Comparison of ENCODE assay signal across 10 cellular contexts in genomic region chr17:10628756-10629155, GRCh38. TPM values are rescaled to one million over a fixed set of nuclear protein-coding genes. Genes with fewer than 3 reads are reported as not detected.
A peak's percentile ranks its signal among the peaks of the same experiment; 100 is the strongest.
DNase-seq lines count a peak whose midpoint lies in the region; ATAC-seq, FAIRE-seq and TF ChIP-seq lines count a peak whose summit lies in the region.
"Had no signal": no experiment of that assay in that cellular context is flagged by ENCODE, and none has a peak within 500 bp of the region (broad histone marks: within the 10 kb centered on the region; RNA-seq: fewer than 3 reads in every experiment).

No MANE protein-coding gene starts in this region.

- TF ChIP-seq CTCF in bronchial epithelial cell (IDR thresholded peaks at IDR 0.05; ENCODE audit: insufficient read depth, low read length, severe bottlenecking): peak; percentile 26
- TF ChIP-seq CTCF in neutrophil (IDR thresholded peaks at IDR 0.05): peak; percentile 52
- TF ChIP-seq CTCF in sigmoid colon (IDR thresholded peaks at IDR 0.05): no peak

- no peak for TF ChIP-seq POLR2A in sigmoid colon (IDR thresholded peaks at IDR 0.05)

- H3K4me3 ChIP-seq in bronchial epithelial cell (ENCODE audit: low read depth, low read length): no peak overlapping the region
- no peak overlapping the region for H3K4me3 ChIP-seq in neutrophil (ENCODE audit: low read depth in 1 of 2, low read length in 1 of 2)
- H3K4me3 ChIP-seq in sigmoid colon: no peak overlapping the region
- H3K4me3 ChIP-seq: BLaER1 had no signal

- H3K9me3 Mint-ChIP-seq in activated CD4-positive, alpha-beta T cell treated with anti-CD3 and anti-CD28 coated beads, Interleukin-2, amount 10 ng/mL, durations not matched to agents 7 days and 5 days: no peaks in the 10 kb centered on the region
- H3K9me3 Mint-ChIP-seq: stimulated activated memory B cell treated with anti-CD40 and anti-IgM and Interleukin-4, amounts not matched to agents 10 μg/mL and 1 μg/mL and 100 μg/mL, for 72 hours had no signal

- H3K4me3 Mint-ChIP-seq in activated CD4-positive, alpha-beta T cell treated with anti-CD3 and anti-CD28 coated beads, Interleukin-2, amount 10 ng/mL, durations not matched to agents 7 days and 5 days: no peak overlapping the region
- H3K4me3 Mint-ChIP-seq: stimulated activated memory B cell treated with anti-CD40 and anti-IgM and Interleukin-4, amounts not matched to agents 10 μg/mL and 1 μg/mL and 100 μg/mL, for 72 hours had no signal

- peaks cover 5% of the 10 kb centered on the region for H3K36me3 Mint-ChIP-seq in activated CD4-positive, alpha-beta T cell treated with anti-CD3 and anti-CD28 coated beads, Interleukin-2, amount 10 ng/mL, durations not matched to agents 7 days and 5 days (ENCODE audit: low read depth)

- no peak overlapping the region for H3K27ac ChIP-seq in neutrophil
- no peak overlapping the region for H3K27ac ChIP-seq in sigmoid colon
- H3K27ac ChIP-seq in substantia nigra (ENCODE audit: low read depth, low read length, poor library complexity, severe bottlenecking): no peak overlapping the region
- H3K27ac ChIP-seq: BLaER1 had no signal

- H3K9me3 ChIP-seq in neutrophil: no peaks in the 10 kb centered on the region
- H3K9me3 ChIP-seq in sigmoid colon: no peaks in the 10 kb centered on the region
- H3K9me3 ChIP-seq: BLaER1 had no signal

- no peak overlapping the region for H3K27ac Mint-ChIP-seq in activated CD4-positive, alpha-beta T cell treated with anti-CD3 and anti-CD28 coated beads, Interleukin-2, amount 10 ng/mL, durations not matched to agents 7 days and 5 days
- H3K27ac Mint-ChIP-seq: stimulated activated memory B cell treated with anti-CD40 and anti-IgM and Interleukin-4, amounts not matched to agents 10 μg/mL and 1 μg/mL and 100 μg/mL, for 72 hours had no signal

- 91 to 93% methylated on average over 13 of the region's 13 CpGs for WGBS in sigmoid colon, 2 donors

- no peak for FAIRE-seq in bronchial epithelial cell (lab: Jason Lieb, UNC)

- no peak for TF ChIP-seq EP300 in sigmoid colon (IDR thresholded peaks at IDR 0.05)

- CTCF ChIA-PET in activated CD4-positive, alpha-beta T cell treated with anti-CD3 and anti-CD28 coated beads, Interleukin-2, amount 10 ng/mL, durations not matched to agents 7 days and 5 days (lab: Charles Lee): interaction anchor here (1.0 kb wide), 1 partner anchor 19 kb away, joined by 3 read pairs; no protein-coding TSS in a partner anchor
- CTCF ChIA-PET in HEK293T (lab: Yijun Ruan, JAX): interaction anchor here (0.7 to 1.6 kb wide), 3 partner anchors 10 to 1691 kb away, joined by 3 to 4 read pairs (median 3); no protein-coding TSS in a partner anchor

- ATAC-seq in GM18520 (IDR thresholded peaks at IDR 0.05; ENCODE audit: unreplicated experiment): no peak
- ATAC-seq: stimulated activated memory B cell treated with anti-CD40 and anti-IgM and Interleukin-4, amounts not matched to agents 10 μg/mL and 1 μg/mL and 100 μg/mL, for 72 hours had no signal

- no peaks in the 10 kb centered on the region for H3K27me3 ChIP-seq in bronchial epithelial cell (ENCODE audit: control insufficient read depth, insufficient read depth, low read length)
- no peaks in the 10 kb centered on the region for H3K27me3 ChIP-seq in neutrophil
- H3K27me3 ChIP-seq in sigmoid colon: no peaks in the 10 kb centered on the region
- H3K27me3 ChIP-seq: BLaER1 had no signal

- peaks cover 2% of the 10 kb centered on the region for H3K36me3 ChIP-seq in bronchial epithelial cell (ENCODE audit: control insufficient read depth, insufficient read depth, low read length)
- H3K36me3 ChIP-seq in neutrophil: peaks cover 6% of the 10 kb centered on the region
- H3K36me3 ChIP-seq in sigmoid colon: peaks cover 0 to 26% (median 4%) of the 10 kb centered on the region in 4 donors

- POLR2A ChIA-PET in activated CD4-positive, alpha-beta T cell treated with anti-CD3 and anti-CD28 coated beads, Interleukin-2, amount 10 ng/mL, durations not matched to agents 7 days and 5 days (lab: Charles Lee): no interaction called here
- POLR2A ChIA-PET in HEK293T (lab: Yijun Ruan, JAX): no interaction called here

- H3K27me3 Mint-ChIP-seq in activated CD4-positive, alpha-beta T cell treated with anti-CD3 and anti-CD28 coated beads, Interleukin-2, amount 10 ng/mL, durations not matched to agents 7 days and 5 days: no peaks in the 10 kb centered on the region
- H3K27me3 Mint-ChIP-seq: stimulated activated memory B cell treated with anti-CD40 and anti-IgM and Interleukin-4, amounts not matched to agents 10 μg/mL and 1 μg/mL and 100 μg/mL, for 72 hours had no signal

- H3K4me1 Mint-ChIP-seq in activated CD4-positive, alpha-beta T cell treated with anti-CD3 and anti-CD28 coated beads, Interleukin-2, amount 10 ng/mL, durations not matched to agents 7 days and 5 days: no peaks in the 10 kb centered on the region

- H3K4me1 ChIP-seq in neutrophil (ENCODE audit: control insufficient read depth in 1 of 2, insufficient read depth in 1 of 2, low read depth in 1 of 2, low read length in 1 of 2): no peaks in the 10 kb centered on the region
- no peaks in the 10 kb centered on the region for H3K4me1 ChIP-seq in sigmoid colon

- peak; percentile 29 for DNase-seq in activated CD4-positive, alpha-beta T cell treated with anti-CD3 and anti-CD28 coated beads for 48 hours
- DNase-seq in activated CD4-positive, alpha-beta T cell treated with anti-CD3 and anti-CD28 coated beads, Interleukin-2, amount 10 ng/mL, durations not matched to agents 7 days and 5 days: no peak
- peak; percentile 30 for DNase-seq in HEK293T (ENCODE audit: extremely low spot score)
- no peak for DNase-seq in bronchial epithelial cell (ENCODE audit: low read depth)
- no peak for DNase-seq in sigmoid colon
- DNase-seq in substantia nigra (lab: John Stamatoyannopoulos, UW): no peak

- intact Hi-C loops in sigmoid colon (cut with DNase I): no loop called here

TF ChIP-seq in HEK293T, 16 proteins besides CTCF, POLR2A, EP300 and RAD21:
- TF ChIP-seq FOXK2 (IDR thresholded peaks at IDR 0.05) (no peak), ELF4 (IDR thresholded peaks at IDR 0.05) (no peak), TARDBP (IDR thresholded peaks at IDR 0.05) (no peak), LEF1 (IDR thresholded peaks at IDR 0.05; ENCODE audit: borderline replicate concordance) (no peak), CTBP1 (IDR thresholded peaks at IDR 0.05; ENCODE audit: borderline replicate concordance) (no peak), HDGF (IDR thresholded peaks at IDR 0.05; ENCODE audit: borderline replicate concordance) (no peak), ZNF384 (IDR thresholded peaks at IDR 0.05) (no peak), BHLHE40 (IDR thresholded peaks at IDR 0.05; ENCODE audit: borderline replicate concordance) (no peak), L3MBTL2 (conservative IDR thresholded peaks at IDR 0.05) (no peak), FOXM1 (IDR thresholded peaks at IDR 0.05; ENCODE audit: borderline replicate concordance) (no peak)

RNA-seq across cellular contexts. Expression of gene MYH3, which starts 28.4 kb away (rescaled TPM):
- 1 to 10 TPM; 3.9 to 5.5 TPM for total RNA-seq in activated CD4-positive, alpha-beta T cell treated with anti-CD3 and anti-CD28 coated beads, Interleukin-2, amount 10 ng/mL, durations not matched to agents 7 days and 5 days
- total RNA-seq in bronchial epithelial cell (1.1 and 1.4 TPM in 2 replicates), sigmoid colon (100 to 1,000 TPM in 1 of 4 donors, 1 to 10 TPM in 2, under 1 TPM in 1; 0.82 to 108 (median 2.0) TPM)
- 1 to 10 TPM in 2 of 3 donors, under 1 TPM in 1; 0.23 to 2.9 (median 1.2) TPM for polyA plus RNA-seq in sigmoid colon

Comparison
In these comparisons a context has a peak if more than half of its experiments do, and no peak if none do; other contexts are left out.
1. DNase-seq: peak in activated CD4-positive, alpha-beta T cell treated with anti-CD3 and anti-CD28 coated beads for 48 hours (single experiment) and HEK293T (single experiment); none in activated CD4-positive, alpha-beta T cell treated with anti-CD3 and anti-CD28 coated beads, Interleukin-2, amount 10 ng/mL, durations not matched to agents 7 days and 5 days (single experiment), bronchial epithelial cell (single experiment), sigmoid colon (single experiment) and substantia nigra (0 of 49).
2. CTCF ChIP-seq: peak in bronchial epithelial cell (single experiment) and neutrophil (single experiment); none in sigmoid colon (0 of 4).